Comparison of ENCODE assay signal across 1 cellular context in genomic region chr6:12729467-12729866, GRCh38.
TF ChIP-seq lines count a peak whose summit lies in the region.

No MANE protein-coding gene starts in this region.

TF ChIP-seq in WTC11, 78 proteins besides CTCF, POLR2A, EP300 and RAD21 (continued from another document):
- TF ChIP-seq ZSCAN18 (CRISPR knock-in tag; IDR thresholded peaks at IDR 0.05) (no peak), EMX1 (CRISPR knock-in tag; IDR thresholded peaks at IDR 0.05) (no peak), AR (CRISPR knock-in tag; IDR thresholded peaks at IDR 0.05) (no peak), ZBTB21 (CRISPR knock-in tag; IDR thresholded peaks at IDR 0.05; ENCODE audit: borderline replicate concordance) (no peak), PREB (CRISPR knock-in tag; IDR thresholded peaks at IDR 0.05; ENCODE audit: borderline replicate concordance) (no peak), ZNF396 (CRISPR knock-in tag; IDR thresholded peaks at IDR 0.05; ENCODE audit: borderline replicate concordance) (no peak), ZNF121 (CRISPR knock-in tag; IDR thresholded peaks at IDR 0.05) (no peak)
TF ChIP-seq in WTC11: peak in this region for 0.
